1 cellular context compared by ENCODE assay signal in genomic region chr18:6557470-6558245, GRCh38.
TF ChIP-seq lines count a peak whose summit lies in the region.

No MANE protein-coding gene starts in this region.

TF ChIP-seq in GM23338, 12 proteins besides CTCF, POLR2A, EP300 and RAD21:
- TF ChIP-seq, protein P1, sequence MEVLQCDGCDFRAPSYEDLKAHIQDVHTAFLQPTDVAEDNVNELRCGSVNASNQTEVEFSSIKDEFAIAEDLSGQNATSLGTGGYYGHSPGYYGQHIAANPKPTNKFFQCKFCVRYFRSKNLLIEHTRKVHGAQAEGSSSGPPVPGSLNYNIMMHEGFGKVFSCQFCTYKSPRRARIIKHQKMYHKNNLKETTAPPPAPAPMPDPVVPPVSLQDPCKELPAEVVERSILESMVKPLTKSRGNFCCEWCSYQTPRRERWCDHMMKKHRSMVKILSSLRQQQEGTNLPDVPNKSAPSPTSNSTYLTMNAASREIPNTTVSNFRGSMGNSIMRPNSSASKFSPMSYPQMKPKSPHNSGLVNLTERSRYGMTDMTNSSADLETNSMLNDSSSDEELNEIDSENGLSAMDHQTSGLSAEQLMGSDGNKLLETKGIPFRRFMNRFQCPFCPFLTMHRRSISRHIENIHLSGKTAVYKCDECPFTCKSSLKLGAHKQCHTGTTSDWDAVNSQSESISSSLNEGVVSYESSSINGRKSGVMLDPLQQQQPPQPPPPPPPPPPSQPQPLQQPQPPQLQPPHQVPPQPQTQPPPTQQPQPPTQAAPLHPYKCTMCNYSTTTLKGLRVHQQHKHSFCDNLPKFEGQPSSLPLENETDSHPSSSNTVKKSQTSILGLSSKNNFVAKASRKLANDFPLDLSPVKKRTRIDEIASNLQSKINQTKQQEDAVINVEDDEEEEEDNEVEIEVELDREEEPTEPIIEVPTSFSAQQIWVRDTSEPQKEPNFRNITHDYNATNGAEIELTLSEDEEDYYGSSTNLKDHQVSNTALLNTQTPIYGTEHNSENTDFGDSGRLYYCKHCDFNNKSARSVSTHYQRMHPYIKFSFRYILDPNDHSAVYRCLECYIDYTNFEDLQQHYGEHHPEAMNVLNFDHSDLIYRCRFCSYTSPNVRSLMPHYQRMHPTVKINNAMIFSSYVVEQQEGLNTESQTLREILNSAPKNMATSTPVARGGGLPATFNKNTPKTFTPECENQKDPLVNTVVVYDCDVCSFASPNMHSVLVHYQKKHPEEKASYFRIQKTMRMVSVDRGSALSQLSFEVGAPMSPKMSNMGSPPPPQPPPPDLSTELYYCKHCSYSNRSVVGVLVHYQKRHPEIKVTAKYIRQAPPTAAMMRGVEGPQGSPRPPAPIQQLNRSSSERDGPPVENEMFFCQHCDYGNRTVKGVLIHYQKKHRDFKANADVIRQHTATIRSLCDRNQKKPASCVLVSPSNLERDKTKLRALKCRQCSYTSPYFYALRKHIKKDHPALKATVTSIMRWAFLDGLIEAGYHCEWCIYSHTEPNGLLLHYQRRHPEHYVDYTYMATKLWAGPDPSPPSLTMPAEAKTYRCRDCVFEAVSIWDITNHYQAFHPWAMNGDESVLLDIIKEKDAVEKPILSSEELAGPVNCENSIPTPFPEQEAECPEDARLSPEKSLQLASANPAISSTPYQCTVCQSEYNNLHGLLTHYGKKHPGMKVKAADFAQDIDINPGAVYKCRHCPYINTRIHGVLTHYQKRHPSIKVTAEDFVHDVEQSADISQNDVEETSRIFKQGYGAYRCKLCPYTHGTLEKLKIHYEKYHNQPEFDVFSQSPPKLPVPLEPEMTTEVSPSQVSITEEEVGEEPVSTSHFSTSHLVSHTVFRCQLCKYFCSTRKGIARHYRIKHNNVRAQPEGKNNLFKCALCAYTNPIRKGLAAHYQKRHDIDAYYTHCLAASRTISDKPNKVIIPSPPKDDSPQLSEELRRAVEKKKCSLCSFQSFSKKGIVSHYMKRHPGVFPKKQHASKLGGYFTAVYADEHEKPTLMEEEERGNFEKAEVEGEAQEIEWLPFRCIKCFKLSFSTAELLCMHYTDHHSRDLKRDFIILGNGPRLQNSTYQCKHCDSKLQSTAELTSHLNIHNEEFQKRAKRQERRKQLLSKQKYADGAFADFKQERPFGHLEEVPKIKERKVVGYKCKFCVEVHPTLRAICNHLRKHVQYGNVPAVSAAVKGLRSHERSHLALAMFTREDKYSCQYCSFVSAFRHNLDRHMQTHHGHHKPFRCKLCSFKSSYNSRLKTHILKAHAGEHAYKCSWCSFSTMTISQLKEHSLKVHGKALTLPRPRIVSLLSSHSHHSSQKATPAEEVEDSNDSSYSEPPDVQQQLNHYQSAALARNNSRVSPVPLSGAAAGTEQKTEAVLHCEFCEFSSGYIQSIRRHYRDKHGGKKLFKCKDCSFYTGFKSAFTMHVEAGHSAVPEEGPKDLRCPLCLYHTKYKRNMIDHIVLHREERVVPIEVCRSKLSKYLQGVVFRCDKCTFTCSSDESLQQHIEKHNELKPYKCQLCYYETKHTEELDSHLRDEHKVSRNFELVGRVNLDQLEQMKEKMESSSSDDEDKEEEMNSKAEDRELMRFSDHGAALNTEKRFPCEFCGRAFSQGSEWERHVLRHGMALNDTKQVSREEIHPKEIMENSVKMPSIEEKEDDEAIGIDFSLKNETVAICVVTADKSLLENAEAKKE (CRISPR knock-in tag; IDR thresholded peaks at IDR 0.05) = peak; percentile 4; the same call in 1 of the 2 replicates
- no peak for TF ChIP-seq POLR2AphosphoS5 (IDR thresholded peaks at IDR 0.05; ENCODE audit: low read depth)
TF ChIP-seq in GM23338: peak in this region for 1.
